In the genomic region with DNA sequence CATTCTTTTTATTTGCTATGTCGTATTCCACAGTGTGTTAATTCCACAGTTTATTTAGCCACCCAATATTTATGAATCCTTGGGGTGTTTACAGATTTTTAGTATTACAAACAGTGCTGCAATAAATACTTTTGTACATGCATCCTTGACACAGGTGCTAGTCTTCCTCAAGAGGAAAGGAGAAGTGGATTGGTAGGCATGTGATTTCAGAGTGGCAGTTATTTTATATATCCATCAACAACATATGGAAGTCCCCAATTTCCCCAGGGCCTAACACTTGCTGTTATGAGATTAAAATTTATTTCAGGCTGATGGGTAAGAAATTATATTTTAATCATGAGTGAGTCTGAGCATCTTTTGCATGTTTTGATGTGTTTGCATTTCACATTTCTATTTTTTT, we compare ENCODE assay signal across 17 cellular contexts. TPM values are rescaled to one million over a fixed set of nuclear protein-coding genes. Genes with fewer than 3 reads are reported as not detected.
DNase-seq lines count a peak whose midpoint lies in the region; ATAC-seq and TF ChIP-seq lines count a peak whose summit lies in the region.
"Had no signal": no experiment of that assay in that cellular context is flagged by ENCODE, and none has a peak within 500 bp of the region (broad histone marks: within the 10 kb centered on the region; RNA-seq: fewer than 3 reads in every experiment).

No MANE protein-coding gene starts in this region.

- DNase-seq in NCI-H524 (lab: John Stamatoyannopoulos, UW), result peak; percentile 1 to 47
- DNase-seq in NCI-H524 treated with DMSO at 0.1 percent for 48 hours (lab: John Stamatoyannopoulos, UW), result no peak
- DNase-seq in naive B cell, result no peak
- DNase-seq in OCI-M1 (lab: John Stamatoyannopoulos, UW), result no peak
- DNase-seq in NCI-H1930 (lab: John Stamatoyannopoulos, UW), result no peak
- DNase-seq: 8988T; C1 segment of cervical spinal cord; CD8-positive, alpha-beta memory T cell; COR-L47; DMS 273 treated with DMSO at 0.1 percent for 48 hours; DMS53; DND-41; EL; GM23248 had no signal

- H3K27me3 Mint-ChIP-seq in brain (peaks cover 3% of the 10 kb centered on the region), naive B cell (no peaks in the 10 kb centered on the region)
- H3K27me3 Mint-ChIP-seq: CD4-positive, CD25-positive, alpha-beta regulatory T cell; CD8-positive, alpha-beta memory T cell had no signal

- peaks cover 78% of the 10 kb centered on the region for H3K4me1 Mint-ChIP-seq in brain
- peaks cover 68 to 73% (median 72%) of the 10 kb centered on the region in 3 donors for H3K4me1 Mint-ChIP-seq in naive B cell

- H3K27ac Mint-ChIP-seq in brain, result peak overlapping the region in 4 of 5 experiments; percentile 48 to 99 (median 74)
- peak overlapping the region in 5 of 6 donors; percentile 12 to 75 (median 59) for H3K27ac Mint-ChIP-seq in naive B cell

- ATAC-seq in naive B cell (ENCODE audit: low read depth in 2 of 2) (peak; percentile 52 to 58), HG02981 (IDR thresholded peaks at IDR 0.05; ENCODE audit: unreplicated experiment) (no peak)

- no peaks in the 10 kb centered on the region for H3K9me3 Mint-ChIP-seq in brain
- no peaks in the 10 kb centered on the region for H3K9me3 Mint-ChIP-seq in naive B cell
- H3K9me3 Mint-ChIP-seq: CD4-positive, CD25-positive, alpha-beta regulatory T cell; CD8-positive, alpha-beta memory T cell had no signal

- no peak overlapping the region for H3K4me3 Mint-ChIP-seq in brain
- H3K4me3 Mint-ChIP-seq in naive B cell, result no peak overlapping the region
- H3K4me3 Mint-ChIP-seq: CD8-positive, alpha-beta memory T cell had no signal

- H3K36me3 Mint-ChIP-seq in brain, result peaks cover 11% of the 10 kb centered on the region
- peaks cover 5 to 6% of the 10 kb centered on the region in 2 donors for H3K36me3 Mint-ChIP-seq in naive B cell

- TF ChIP-seq CTCF in brain (conservative IDR thresholded peaks at IDR 0.05), result no peak

RNA-seq across cellular contexts. Expression of a gene that starts 17.9 kb away (rescaled TPM):
- 39.8 TPM for polyA plus RNA-seq in brain (ENCODE audit: insufficient read depth, low read depth, low replicate concordance)
- polyA plus RNA-seq in naive B cell (ENCODE audit: low read depth in 6 of 6), result 10 to 100 TPM; 37.2 to 69.6 (median 59.6) TPM

Comparison
In these comparisons a context has a peak if more than half of its experiments do, and no peak if none do; other contexts are left out.
1. DNase-seq: peak in NCI-H524 (2 of 2); none in NCI-H524 treated with DMSO at 0.1 percent for 48 hours (single experiment), naive B cell (single experiment), OCI-M1 (single experiment) and NCI-H1930 (0 of 2).